Comparison of ENCODE assay signal across 8 cellular contexts in genomic region chr1:17919525-17920439, GRCh38.
DNase-seq lines count a peak whose midpoint lies in the region; ATAC-seq and TF ChIP-seq lines count a peak whose summit lies in the region.

No MANE protein-coding gene starts in this region.

- H3K4me3 ChIP-seq in right lobe of liver, result no peak overlapping the region
- no peak overlapping the region for H3K4me3 ChIP-seq in Peyer's patch
- no peak overlapping the region for H3K4me3 ChIP-seq in sigmoid colon

- H3K9me3 Mint-ChIP-seq in activated CD8-positive, alpha-beta T cell treated with anti-CD3 and anti-CD28 coated beads, Interleukin-2, amount 10 ng/mL, durations not matched to agents 7 days and 5 days (ENCODE audit: insufficient read depth), result no peaks in the 10 kb centered on the region

- WGBS in right lobe of liver (ENCODE audit: insufficient coverage, low coverage, low lambda C conversion rate, missing lambda C conversion rate), result 18% methylated on average over 7 of the region's 10 CpGs
- 33 to 40% methylated on average over 10 of the region's 10 CpGs for WGBS in sigmoid colon, 2 donors

- TF ChIP-seq EP300 in sigmoid colon (IDR thresholded peaks at IDR 0.05), result no peak

- peaks cover 7% of the 10 kb centered on the region for H3K27me3 Mint-ChIP-seq in activated CD8-positive, alpha-beta T cell treated with anti-CD3 and anti-CD28 coated beads, Interleukin-2, amount 10 ng/mL, durations not matched to agents 7 days and 5 days (ENCODE audit: low read depth)

- TF ChIP-seq POLR2A in right lobe of liver (IDR thresholded peaks at IDR 0.05) (no peak), Peyer's patch (IDR thresholded peaks at IDR 0.05) (no peak), sigmoid colon (IDR thresholded peaks at IDR 0.05) (no peak)

- H3K36me3 Mint-ChIP-seq in activated CD8-positive, alpha-beta T cell treated with anti-CD3 and anti-CD28 coated beads, Interleukin-2, amount 10 ng/mL, durations not matched to agents 7 days and 5 days (ENCODE audit: low read depth), result no peaks in the 10 kb centered on the region

- in situ Hi-C loops in Caki2 (cut with HindIII; ENCODE audit: low pct_unique_long_range_greater_than_20kb, low sequenced_read_pairs), result no loop called here

- intact Hi-C loops in right lobe of liver (cut with DNase I), result loop anchor here in 1 of 2 donors (10.0 kb wide), 1 partner anchor 185 kb away; the partner anchor contains the start of gene IGSF21
- intact Hi-C loops in sigmoid colon (cut with DNase I), result no loop called here

- CTCF ChIA-PET in HEK293T (lab: Yijun Ruan, JAX), result no interaction called here
- CTCF ChIA-PET in activated CD8-positive, alpha-beta T cell treated with anti-CD3 and anti-CD28 coated beads, Interleukin-2, amount 10 ng/mL, durations not matched to agents 7 days and 5 days (lab: Charles Lee), result no interaction called here

- POLR2A ChIA-PET in HEK293T (lab: Yijun Ruan, JAX), result no interaction called here
- POLR2A ChIA-PET in activated CD8-positive, alpha-beta T cell treated with anti-CD3 and anti-CD28 coated beads, Interleukin-2, amount 10 ng/mL, durations not matched to agents 7 days and 5 days (lab: Charles Lee), result no interaction called here

- H3K4me1 ChIP-seq in right lobe of liver, result no peaks in the 10 kb centered on the region
- H3K4me1 ChIP-seq in Peyer's patch, result no peaks in the 10 kb centered on the region
- no peaks in the 10 kb centered on the region for H3K4me1 ChIP-seq in sigmoid colon

- DNase-seq in Caki2 (ENCODE audit: low read depth), result peak; percentile 48
- DNase-seq in HEK293T (ENCODE audit: extremely low spot score), result peak; percentile 46
- peak; percentile 27 for DNase-seq in activated CD8-positive, alpha-beta T cell treated with anti-CD3 and anti-CD28 coated beads, Interleukin-2, amount 10 ng/mL, durations not matched to agents 7 days and 5 days
- DNase-seq in right lobe of liver, result no peak
- no peak for DNase-seq in NCI-H2171 treated with DMSO at 0.1 percent for 48 hours (lab: John Stamatoyannopoulos, UW)
- DNase-seq in Peyer's patch, result no peak
- DNase-seq in sigmoid colon, result no peak

- H3K27ac ChIP-seq in right lobe of liver, result no peak overlapping the region
- H3K27ac ChIP-seq in Peyer's patch, result no peak overlapping the region
- no peak overlapping the region for H3K27ac ChIP-seq in sigmoid colon

- H3K36me3 ChIP-seq in right lobe of liver (no peaks in the 10 kb centered on the region), Peyer's patch (no peaks in the 10 kb centered on the region), sigmoid colon (no peaks in the 10 kb centered on the region)

- ATAC-seq in activated CD8-positive, alpha-beta T cell treated with anti-CD3 and anti-CD28 coated beads, Interleukin-2, amount 10 ng/mL, durations not matched to agents 7 days and 5 days, result no peak
- ATAC-seq in right lobe of liver, result peak; percentile 43 to 65 (median 58)
- no peak for ATAC-seq in HG03520 (IDR thresholded peaks at IDR 0.05; ENCODE audit: unreplicated experiment)

- no peak overlapping the region for H3K27ac Mint-ChIP-seq in activated CD8-positive, alpha-beta T cell treated with anti-CD3 and anti-CD28 coated beads, Interleukin-2, amount 10 ng/mL, durations not matched to agents 7 days and 5 days

- H3K9me3 ChIP-seq in right lobe of liver (no peaks in the 10 kb centered on the region), Peyer's patch (no peaks in the 10 kb centered on the region), sigmoid colon (no peaks in the 10 kb centered on the region)

- H3K4me1 Mint-ChIP-seq in activated CD8-positive, alpha-beta T cell treated with anti-CD3 and anti-CD28 coated beads, Interleukin-2, amount 10 ng/mL, durations not matched to agents 7 days and 5 days (ENCODE audit: low read depth), result no peaks in the 10 kb centered on the region

- TF ChIP-seq CTCF in right lobe of liver (IDR thresholded peaks at IDR 0.05), result peak in 3 of 4 donors; percentile 22 to 43 (median 32)
- TF ChIP-seq CTCF in Peyer's patch (IDR thresholded peaks at IDR 0.05), result peak in 1 of 6 experiments; percentile 8
- no peak for TF ChIP-seq CTCF in sigmoid colon (IDR thresholded peaks at IDR 0.05)

- H3K4me3 Mint-ChIP-seq in activated CD8-positive, alpha-beta T cell treated with anti-CD3 and anti-CD28 coated beads, Interleukin-2, amount 10 ng/mL, durations not matched to agents 7 days and 5 days, result no peak overlapping the region

- H3K27me3 ChIP-seq in right lobe of liver, result no peaks in the 10 kb centered on the region
- H3K27me3 ChIP-seq in Peyer's patch, result no peaks in the 10 kb centered on the region
- H3K27me3 ChIP-seq in sigmoid colon, result peaks cover 0 to 55% (median 0%) of the 10 kb centered on the region in 3 donors

TF ChIP-seq in HEK293T, 16 proteins besides CTCF, POLR2A, EP300 and RAD21:
- TF ChIP-seq TARDBP (IDR thresholded peaks at IDR 0.05) (no peak), HDGF (IDR thresholded peaks at IDR 0.05; ENCODE audit: borderline replicate concordance) (no peak), FOXA1 (IDR thresholded peaks at IDR 0.05) (no peak), L3MBTL2 (conservative IDR thresholded peaks at IDR 0.05) (no peak), NFRKB (IDR thresholded peaks at IDR 0.05) (no peak), SP1 (IDR thresholded peaks at IDR 0.05) (no peak), PKNOX1 (IDR thresholded peaks at IDR 0.05) (no peak), CTBP1 (IDR thresholded peaks at IDR 0.05; ENCODE audit: borderline replicate concordance) (no peak), ARNT (IDR thresholded peaks at IDR 0.05) (no peak), ELF4 (IDR thresholded peaks at IDR 0.05) (no peak), LEF1 (IDR thresholded peaks at IDR 0.05; ENCODE audit: borderline replicate concordance) (no peak), FOXK2 (IDR thresholded peaks at IDR 0.05) (no peak), FOXM1 (IDR thresholded peaks at IDR 0.05; ENCODE audit: borderline replicate concordance) (no peak)

Comparison
In these comparisons a context has a peak if more than half of its experiments do, and no peak if none do; other contexts are left out.
1. DNase-seq: peak in Caki2 (single experiment), HEK293T (single experiment) and activated CD8-positive, alpha-beta T cell treated with anti-CD3 and anti-CD28 coated beads, Interleukin-2, amount 10 ng/mL, durations not matched to agents 7 days and 5 days (single experiment); none in right lobe of liver (0 of 3), NCI-H2171 treated with DMSO at 0.1 percent for 48 hours (single experiment), Peyer's patch (0 of 3) and sigmoid colon (single experiment).
2. ATAC-seq: peak in right lobe of liver (4 of 4); none in activated CD8-positive, alpha-beta T cell treated with anti-CD3 and anti-CD28 coated beads, Interleukin-2, amount 10 ng/mL, durations not matched to agents 7 days and 5 days (single experiment) and HG03520 (single experiment).
3. CTCF ChIP-seq: peak in right lobe of liver (3 of 4); none in sigmoid colon (0 of 4).